ENCODE assay signal across 1 cellular context in genomic region chr18:14225286-14225679, GRCh38.
TF ChIP-seq lines count a peak whose summit lies in the region.

No MANE protein-coding gene starts in this region.

TF ChIP-seq in HepG2, 621 proteins besides CTCF, POLR2A, EP300 and RAD21 (continued from another document):
- peak; percentile 90 for TF ChIP-seq ARID5B (CRISPR knock-in tag; IDR thresholded peaks at IDR 0.05)
- peak; percentile 57; the same call in 1 of the 2 replicates for TF ChIP-seq MLXIP (CRISPR knock-in tag; IDR thresholded peaks at IDR 0.05; ENCODE audit: borderline replicate concordance)
- TF ChIP-seq USF2 (IDR thresholded peaks at IDR 0.05; ENCODE audit: low read depth, low read length): peak; percentile 38; the same call in 1 of the 2 replicates
- peak; percentile 79; the same call in 1 of the 2 replicates for TF ChIP-seq USF2 (CRISPR knock-in tag; IDR thresholded peaks at IDR 0.05; ENCODE audit: borderline replicate concordance)
- TF ChIP-seq ZNF362 (CRISPR knock-in tag; IDR thresholded peaks at IDR 0.05; ENCODE audit: borderline replicate concordance): peak; percentile 37; the same call in 1 of the 2 replicates
- TF ChIP-seq FOXK1 (CRISPR knock-in tag; IDR thresholded peaks at IDR 0.05; ENCODE audit: borderline replicate concordance, low read depth): peak; percentile 79
- TF ChIP-seq RAD51 (IDR thresholded peaks at IDR 0.05; ENCODE audit: borderline replicate concordance): peak; percentile 35; the same call in 1 of the 2 replicates
- TF ChIP-seq MAX (IDR thresholded peaks at IDR 0.05): peak; percentile 58; the same call in 1 of the 2 replicates
- peak; percentile 19; the same call in 1 of the 2 replicates for TF ChIP-seq FOXJ3 (CRISPR knock-in tag; IDR thresholded peaks at IDR 0.05; ENCODE audit: borderline replicate concordance)
- TF ChIP-seq RARA (CRISPR knock-in tag; IDR thresholded peaks at IDR 0.05): peak; percentile 57; the same call in 1 of the 2 replicates
- peak; percentile 60 for TF ChIP-seq DMAP1 (CRISPR knock-in tag; IDR thresholded peaks at IDR 0.05)
- TF ChIP-seq NR2F6 (IDR thresholded peaks at IDR 0.05): peak; percentile 62
- TF ChIP-seq NR2F6 (CRISPR knock-in tag; IDR thresholded peaks at IDR 0.05): peak; percentile 50
- peak; percentile 41; the same call in 1 of the 2 replicates for TF ChIP-seq ZNF280D (CRISPR knock-in tag; IDR thresholded peaks at IDR 0.05)
- peak; percentile 76 for TF ChIP-seq TFE3 (CRISPR knock-in tag; IDR thresholded peaks at IDR 0.05)
